1 cellular context compared by ENCODE assay signal in the genomic region with DNA sequence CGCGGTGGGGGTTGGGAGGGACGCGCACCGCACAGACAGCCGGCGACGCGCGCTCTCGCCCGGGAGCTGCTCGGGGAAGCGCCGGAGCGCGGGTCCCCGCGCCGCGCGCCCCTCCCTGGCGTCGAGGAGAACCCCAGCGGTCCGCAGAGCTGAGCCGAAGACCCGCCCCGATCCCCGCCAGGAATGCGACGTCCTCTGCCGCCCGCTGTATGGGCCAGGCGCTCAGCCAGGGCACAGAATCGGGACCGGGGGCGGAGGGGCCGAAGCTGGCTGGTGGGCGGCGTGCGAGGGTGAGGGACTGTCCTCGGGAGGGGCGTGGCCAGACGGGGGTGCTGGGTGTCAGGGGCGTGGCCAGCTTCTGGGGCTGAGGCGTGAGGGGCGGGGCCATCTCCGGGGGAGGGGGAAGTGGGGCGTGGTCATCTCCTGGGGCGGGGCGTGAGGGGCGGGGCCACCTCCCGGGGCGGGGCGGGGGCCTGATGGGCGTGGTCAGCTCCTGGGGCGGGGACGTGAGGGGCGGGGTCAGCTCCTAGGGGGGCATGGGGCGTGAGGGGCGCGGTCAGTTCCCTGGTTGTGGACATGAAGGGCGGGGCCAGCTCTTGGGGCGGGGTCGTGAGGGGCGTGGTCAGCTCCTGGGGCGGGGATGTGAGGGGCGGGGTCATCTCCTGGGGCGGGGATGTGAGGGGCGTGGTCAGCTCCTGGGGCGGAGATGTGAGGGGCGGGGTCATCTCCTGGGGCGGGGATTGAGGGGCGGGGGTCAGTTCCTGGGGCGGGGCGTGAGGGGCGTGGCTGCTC.
TF ChIP-seq lines count a peak whose summit lies in the region.

No MANE protein-coding gene starts in this region.

TF ChIP-seq in K562, 482 proteins besides CTCF, POLR2A, EP300 and RAD21 (continued from another document and continues in another):
- TF ChIP-seq, protein P1, sequence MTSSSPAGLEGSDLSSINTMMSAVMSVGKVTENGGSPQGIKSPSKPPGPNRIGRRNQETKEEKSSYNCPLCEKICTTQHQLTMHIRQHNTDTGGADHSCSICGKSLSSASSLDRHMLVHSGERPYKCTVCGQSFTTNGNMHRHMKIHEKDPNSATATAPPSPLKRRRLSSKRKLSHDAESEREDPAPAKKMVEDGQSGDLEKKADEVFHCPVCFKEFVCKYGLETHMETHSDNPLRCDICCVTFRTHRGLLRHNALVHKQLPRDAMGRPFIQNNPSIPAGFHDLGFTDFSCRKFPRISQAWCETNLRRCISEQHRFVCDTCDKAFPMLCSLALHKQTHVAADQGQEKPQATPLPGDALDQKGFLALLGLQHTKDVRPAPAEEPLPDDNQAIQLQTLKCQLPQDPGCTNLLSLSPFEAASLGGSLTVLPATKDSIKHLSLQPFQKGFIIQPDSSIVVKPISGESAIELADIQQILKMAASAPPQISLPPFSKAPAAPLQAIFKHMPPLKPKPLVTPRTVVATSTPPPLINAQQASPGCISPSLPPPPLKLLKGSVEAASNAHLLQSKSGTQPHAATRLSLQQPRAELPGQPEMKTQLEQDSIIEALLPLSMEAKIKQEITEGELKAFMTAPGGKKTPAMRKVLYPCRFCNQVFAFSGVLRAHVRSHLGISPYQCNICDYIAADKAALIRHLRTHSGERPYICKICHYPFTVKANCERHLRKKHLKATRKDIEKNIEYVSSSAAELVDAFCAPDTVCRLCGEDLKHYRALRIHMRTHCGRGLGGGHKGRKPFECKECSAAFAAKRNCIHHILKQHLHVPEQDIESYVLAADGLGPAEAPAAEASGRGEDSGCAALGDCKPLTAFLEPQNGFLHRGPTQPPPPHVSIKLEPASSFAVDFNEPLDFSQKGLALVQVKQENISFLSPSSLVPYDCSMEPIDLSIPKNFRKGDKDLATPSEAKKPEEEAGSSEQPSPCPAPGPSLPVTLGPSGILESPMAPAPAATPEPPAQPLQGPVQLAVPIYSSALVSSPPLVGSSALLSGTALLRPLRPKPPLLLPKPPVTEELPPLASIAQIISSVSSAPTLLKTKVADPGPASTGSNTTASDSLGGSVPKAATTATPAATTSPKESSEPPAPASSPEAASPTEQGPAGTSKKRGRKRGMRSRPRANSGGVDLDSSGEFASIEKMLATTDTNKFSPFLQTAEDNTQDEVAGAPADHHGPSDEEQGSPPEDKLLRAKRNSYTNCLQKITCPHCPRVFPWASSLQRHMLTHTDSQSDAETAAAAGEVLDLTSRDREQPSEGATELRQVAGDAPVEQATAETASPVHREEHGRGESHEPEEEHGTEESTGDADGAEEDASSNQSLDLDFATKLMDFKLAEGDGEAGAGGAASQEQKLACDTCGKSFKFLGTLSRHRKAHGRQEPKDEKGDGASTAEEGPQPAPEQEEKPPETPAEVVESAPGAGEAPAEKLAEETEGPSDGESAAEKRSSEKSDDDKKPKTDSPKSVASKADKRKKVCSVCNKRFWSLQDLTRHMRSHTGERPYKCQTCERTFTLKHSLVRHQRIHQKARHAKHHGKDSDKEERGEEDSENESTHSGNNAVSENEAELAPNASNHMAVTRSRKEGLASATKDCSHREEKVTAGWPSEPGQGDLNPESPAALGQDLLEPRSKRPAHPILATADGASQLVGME (CRISPR knock-in tag; IDR thresholded peaks at IDR 0.05) = no peak
- TF ChIP-seq MYBL2 (IDR thresholded peaks at IDR 0.05; ENCODE audit: low read depth) (no peak), MYBL2 (CRISPR knock-in tag; IDR thresholded peaks at IDR 0.05; ENCODE audit: borderline replicate concordance) (no peak), MTA2 (IDR thresholded peaks at IDR 0.05; ENCODE audit: low read depth) (no peak), SIX5 (IDR thresholded peaks at IDR 0.05; ENCODE audit: borderline replicate concordance in 1 of 2, insufficient read depth in 1 of 2, low read depth in 1 of 2, low read length in 2 of 2) (no peak), HDAC3 (IDR thresholded peaks at IDR 0.05; ENCODE audit: borderline replicate concordance, partially characterized antibody) (no peak), NR2C2 (CRISPR knock-in tag; IDR thresholded peaks at IDR 0.05) (no peak), NR2C2 (tag; IDR thresholded peaks at IDR 0.05) (no peak), COPS2 (conservative IDR thresholded peaks at IDR 0.05) (no peak), MAZ (CRISPR knock-in tag; conservative IDR thresholded peaks at IDR 0.05 in 1 of 2, IDR thresholded peaks at IDR 0.05 in 1 of 2) (peak; percentile 23 to 67; a peak in 2 of 4 replicates), NFXL1 (CRISPR knock-in tag; IDR thresholded peaks at IDR 0.05) (no peak), NUFIP1 (IDR thresholded peaks at IDR 0.05; ENCODE audit: partially characterized antibody) (no peak), MEIS2 (IDR thresholded peaks at IDR 0.05; ENCODE audit: partially characterized antibody) (no peak), ZNF175 (CRISPR knock-in tag; IDR thresholded peaks at IDR 0.05; ENCODE audit: low read depth) (no peak), TCFL5 (CRISPR knock-in tag; conservative IDR thresholded peaks at IDR 0.05) (no peak), PURB (CRISPR knock-in tag; IDR thresholded peaks at IDR 0.05; ENCODE audit: low read depth) (no peak), ZNF146 (CRISPR knock-in tag; IDR thresholded peaks at IDR 0.05; ENCODE audit: unreplicated experiment) (no peak), XRCC4 (IDR thresholded peaks at IDR 0.05; ENCODE audit: extremely low read depth, insufficient read depth, insufficient read length) (no peak)
- TF ChIP-seq, protein P2, sequence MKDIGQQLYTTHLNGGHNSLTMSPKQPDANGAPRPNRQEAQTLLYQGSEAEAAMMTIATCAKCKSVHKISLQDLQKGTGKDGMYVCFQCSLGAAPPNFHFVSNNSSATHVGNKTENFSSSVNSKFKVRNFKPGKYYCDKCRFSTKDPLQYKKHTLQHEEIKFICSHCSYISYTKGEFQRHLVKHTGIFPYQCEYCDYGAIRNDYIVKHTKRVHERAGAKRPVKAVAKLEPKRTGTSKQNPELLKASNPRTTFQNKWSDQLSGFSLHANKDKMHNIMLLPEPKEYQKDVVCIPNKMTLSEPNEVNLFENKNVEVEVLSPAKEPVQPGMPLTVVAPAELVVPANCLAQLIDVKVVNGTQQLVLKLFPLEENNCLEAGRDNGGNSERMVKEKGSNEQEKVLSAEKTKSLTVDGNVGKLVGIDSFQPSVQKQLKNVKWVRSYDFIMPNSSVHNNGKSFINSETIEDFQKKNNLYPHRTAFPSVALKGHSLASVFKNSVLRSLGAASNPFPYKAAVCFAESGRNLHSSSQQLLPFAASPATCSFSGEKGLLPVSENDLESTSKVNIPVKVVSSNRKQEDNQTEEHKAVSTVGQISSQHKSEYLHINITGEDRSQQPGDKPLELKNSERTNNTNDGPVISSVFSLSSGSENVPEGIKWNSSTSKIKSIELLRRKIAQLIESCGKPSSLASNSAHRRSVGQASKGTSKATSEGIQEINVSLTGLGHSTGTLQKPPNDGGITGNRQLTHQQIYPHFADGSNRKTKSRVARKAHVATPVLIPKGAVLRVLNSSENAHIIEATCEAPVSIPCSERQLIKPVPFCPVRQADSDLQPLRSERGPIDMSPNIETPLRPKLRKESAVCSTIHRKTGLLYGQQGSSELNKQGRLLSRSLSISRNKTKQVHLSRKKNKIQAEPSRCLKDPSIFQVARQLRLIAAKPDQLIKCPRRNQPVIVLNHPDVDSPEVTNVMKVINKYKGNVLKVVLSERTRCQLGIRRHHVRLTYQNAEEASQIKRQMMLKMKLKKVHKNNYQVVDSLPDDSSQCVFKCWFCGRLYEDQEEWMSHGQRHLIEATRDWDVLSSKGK (CRISPR knock-in tag; IDR thresholded peaks at IDR 0.05) = no peak
- TF ChIP-seq, protein P3, sequence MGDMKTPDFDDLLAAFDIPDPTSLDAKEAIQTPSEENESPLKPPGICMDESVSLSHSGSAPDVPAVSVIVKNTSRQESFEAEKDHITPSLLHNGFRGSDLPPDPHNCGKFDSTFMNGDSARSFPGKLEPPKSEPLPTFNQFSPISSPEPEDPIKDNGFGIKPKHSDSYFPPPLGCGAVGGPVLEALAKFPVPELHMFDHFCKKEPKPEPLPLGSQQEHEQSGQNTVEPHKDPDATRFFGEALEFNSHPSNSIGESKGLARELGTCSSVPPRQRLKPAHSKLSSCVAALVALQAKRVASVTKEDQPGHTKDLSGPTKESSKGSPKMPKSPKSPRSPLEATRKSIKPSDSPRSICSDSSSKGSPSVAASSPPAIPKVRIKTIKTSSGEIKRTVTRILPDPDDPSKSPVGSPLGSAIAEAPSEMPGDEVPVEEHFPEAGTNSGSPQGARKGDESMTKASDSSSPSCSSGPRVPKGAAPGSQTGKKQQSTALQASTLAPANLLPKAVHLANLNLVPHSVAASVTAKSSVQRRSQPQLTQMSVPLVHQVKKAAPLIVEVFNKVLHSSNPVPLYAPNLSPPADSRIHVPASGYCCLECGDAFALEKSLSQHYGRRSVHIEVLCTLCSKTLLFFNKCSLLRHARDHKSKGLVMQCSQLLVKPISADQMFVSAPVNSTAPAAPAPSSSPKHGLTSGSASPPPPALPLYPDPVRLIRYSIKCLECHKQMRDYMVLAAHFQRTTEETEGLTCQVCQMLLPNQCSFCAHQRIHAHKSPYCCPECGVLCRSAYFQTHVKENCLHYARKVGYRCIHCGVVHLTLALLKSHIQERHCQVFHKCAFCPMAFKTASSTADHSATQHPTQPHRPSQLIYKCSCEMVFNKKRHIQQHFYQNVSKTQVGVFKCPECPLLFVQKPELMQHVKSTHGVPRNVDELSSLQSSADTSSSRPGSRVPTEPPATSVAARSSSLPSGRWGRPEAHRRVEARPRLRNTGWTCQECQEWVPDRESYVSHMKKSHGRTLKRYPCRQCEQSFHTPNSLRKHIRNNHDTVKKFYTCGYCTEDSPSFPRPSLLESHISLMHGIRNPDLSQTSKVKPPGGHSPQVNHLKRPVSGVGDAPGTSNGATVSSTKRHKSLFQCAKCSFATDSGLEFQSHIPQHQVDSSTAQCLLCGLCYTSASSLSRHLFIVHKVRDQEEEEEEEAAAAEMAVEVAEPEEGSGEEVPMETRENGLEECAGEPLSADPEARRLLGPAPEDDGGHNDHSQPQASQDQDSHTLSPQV (IDR thresholded peaks at IDR 0.05) = no peak
- TF ChIP-seq, protein P4, sequence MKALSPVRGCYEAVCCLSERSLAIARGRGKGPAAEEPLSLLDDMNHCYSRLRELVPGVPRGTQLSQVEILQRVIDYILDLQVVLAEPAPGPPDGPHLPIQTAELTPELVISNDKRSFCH (CRISPR knock-in tag; IDR thresholded peaks at IDR 0.05) = no peak
- TF ChIP-seq, protein P4 (tag; IDR thresholded peaks at IDR 0.05) = no peak
- TF ChIP-seq, protein P5, sequence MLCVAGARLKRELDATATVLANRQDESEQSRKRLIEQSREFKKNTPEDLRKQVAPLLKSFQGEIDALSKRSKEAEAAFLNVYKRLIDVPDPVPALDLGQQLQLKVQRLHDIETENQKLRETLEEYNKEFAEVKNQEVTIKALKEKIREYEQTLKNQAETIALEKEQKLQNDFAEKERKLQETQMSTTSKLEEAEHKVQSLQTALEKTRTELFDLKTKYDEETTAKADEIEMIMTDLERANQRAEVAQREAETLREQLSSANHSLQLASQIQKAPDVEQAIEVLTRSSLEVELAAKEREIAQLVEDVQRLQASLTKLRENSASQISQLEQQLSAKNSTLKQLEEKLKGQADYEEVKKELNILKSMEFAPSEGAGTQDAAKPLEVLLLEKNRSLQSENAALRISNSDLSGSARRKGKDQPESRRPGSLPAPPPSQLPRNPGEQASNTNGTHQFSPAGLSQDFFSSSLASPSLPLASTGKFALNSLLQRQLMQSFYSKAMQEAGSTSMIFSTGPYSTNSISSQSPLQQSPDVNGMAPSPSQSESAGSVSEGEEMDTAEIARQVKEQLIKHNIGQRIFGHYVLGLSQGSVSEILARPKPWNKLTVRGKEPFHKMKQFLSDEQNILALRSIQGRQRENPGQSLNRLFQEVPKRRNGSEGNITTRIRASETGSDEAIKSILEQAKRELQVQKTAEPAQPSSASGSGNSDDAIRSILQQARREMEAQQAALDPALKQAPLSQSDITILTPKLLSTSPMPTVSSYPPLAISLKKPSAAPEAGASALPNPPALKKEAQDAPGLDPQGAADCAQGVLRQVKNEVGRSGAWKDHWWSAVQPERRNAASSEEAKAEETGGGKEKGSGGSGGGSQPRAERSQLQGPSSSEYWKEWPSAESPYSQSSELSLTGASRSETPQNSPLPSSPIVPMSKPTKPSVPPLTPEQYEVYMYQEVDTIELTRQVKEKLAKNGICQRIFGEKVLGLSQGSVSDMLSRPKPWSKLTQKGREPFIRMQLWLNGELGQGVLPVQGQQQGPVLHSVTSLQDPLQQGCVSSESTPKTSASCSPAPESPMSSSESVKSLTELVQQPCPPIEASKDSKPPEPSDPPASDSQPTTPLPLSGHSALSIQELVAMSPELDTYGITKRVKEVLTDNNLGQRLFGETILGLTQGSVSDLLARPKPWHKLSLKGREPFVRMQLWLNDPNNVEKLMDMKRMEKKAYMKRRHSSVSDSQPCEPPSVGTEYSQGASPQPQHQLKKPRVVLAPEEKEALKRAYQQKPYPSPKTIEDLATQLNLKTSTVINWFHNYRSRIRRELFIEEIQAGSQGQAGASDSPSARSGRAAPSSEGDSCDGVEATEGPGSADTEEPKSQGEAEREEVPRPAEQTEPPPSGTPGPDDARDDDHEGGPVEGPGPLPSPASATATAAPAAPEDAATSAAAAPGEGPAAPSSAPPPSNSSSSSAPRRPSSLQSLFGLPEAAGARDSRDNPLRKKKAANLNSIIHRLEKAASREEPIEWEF (CRISPR knock-in tag; IDR thresholded peaks at IDR 0.05) = no peak
- TF ChIP-seq, protein P6, sequence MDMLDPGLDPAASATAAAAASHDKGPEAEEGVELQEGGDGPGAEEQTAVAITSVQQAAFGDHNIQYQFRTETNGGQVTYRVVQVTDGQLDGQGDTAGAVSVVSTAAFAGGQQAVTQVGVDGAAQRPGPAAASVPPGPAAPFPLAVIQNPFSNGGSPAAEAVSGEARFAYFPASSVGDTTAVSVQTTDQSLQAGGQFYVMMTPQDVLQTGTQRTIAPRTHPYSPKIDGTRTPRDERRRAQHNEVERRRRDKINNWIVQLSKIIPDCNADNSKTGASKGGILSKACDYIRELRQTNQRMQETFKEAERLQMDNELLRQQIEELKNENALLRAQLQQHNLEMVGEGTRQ (CRISPR knock-in tag; IDR thresholded peaks at IDR 0.05) = no peak
- TF ChIP-seq, protein P7, sequence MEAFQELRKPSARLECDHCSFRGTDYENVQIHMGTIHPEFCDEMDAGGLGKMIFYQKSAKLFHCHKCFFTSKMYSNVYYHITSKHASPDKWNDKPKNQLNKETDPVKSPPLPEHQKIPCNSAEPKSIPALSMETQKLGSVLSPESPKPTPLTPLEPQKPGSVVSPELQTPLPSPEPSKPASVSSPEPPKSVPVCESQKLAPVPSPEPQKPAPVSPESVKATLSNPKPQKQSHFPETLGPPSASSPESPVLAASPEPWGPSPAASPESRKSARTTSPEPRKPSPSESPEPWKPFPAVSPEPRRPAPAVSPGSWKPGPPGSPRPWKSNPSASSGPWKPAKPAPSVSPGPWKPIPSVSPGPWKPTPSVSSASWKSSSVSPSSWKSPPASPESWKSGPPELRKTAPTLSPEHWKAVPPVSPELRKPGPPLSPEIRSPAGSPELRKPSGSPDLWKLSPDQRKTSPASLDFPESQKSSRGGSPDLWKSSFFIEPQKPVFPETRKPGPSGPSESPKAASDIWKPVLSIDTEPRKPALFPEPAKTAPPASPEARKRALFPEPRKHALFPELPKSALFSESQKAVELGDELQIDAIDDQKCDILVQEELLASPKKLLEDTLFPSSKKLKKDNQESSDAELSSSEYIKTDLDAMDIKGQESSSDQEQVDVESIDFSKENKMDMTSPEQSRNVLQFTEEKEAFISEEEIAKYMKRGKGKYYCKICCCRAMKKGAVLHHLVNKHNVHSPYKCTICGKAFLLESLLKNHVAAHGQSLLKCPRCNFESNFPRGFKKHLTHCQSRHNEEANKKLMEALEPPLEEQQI (IDR thresholded peaks at IDR 0.05) = no peak
